Comparison of ENCODE assay signal across 1 cellular context in the genomic region with DNA sequence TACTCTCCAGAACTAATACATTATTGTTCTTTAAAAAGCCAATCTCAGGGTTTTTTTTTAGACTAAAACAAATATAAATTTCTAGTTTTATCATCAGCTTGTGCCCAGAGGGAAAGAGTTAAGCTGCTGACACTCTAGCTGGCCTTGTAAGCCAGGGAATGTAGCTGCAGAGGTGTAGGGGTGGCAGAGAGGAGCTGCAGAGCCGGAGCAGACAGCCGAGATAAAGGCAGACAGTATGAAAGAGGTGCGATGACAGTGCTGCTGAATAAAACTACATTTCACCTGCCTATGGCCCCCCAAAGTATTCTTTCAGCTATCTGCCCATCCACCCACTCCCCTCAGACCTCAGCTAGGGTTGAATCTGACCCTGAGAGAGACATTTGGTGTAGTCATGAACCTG.
TF ChIP-seq lines count a peak whose summit lies in the region.

No MANE protein-coding gene starts in this region.

TF ChIP-seq in GM23338, 12 proteins besides CTCF, POLR2A, EP300 and RAD21 (continued from another document):
- TF ChIP-seq, protein P1, sequence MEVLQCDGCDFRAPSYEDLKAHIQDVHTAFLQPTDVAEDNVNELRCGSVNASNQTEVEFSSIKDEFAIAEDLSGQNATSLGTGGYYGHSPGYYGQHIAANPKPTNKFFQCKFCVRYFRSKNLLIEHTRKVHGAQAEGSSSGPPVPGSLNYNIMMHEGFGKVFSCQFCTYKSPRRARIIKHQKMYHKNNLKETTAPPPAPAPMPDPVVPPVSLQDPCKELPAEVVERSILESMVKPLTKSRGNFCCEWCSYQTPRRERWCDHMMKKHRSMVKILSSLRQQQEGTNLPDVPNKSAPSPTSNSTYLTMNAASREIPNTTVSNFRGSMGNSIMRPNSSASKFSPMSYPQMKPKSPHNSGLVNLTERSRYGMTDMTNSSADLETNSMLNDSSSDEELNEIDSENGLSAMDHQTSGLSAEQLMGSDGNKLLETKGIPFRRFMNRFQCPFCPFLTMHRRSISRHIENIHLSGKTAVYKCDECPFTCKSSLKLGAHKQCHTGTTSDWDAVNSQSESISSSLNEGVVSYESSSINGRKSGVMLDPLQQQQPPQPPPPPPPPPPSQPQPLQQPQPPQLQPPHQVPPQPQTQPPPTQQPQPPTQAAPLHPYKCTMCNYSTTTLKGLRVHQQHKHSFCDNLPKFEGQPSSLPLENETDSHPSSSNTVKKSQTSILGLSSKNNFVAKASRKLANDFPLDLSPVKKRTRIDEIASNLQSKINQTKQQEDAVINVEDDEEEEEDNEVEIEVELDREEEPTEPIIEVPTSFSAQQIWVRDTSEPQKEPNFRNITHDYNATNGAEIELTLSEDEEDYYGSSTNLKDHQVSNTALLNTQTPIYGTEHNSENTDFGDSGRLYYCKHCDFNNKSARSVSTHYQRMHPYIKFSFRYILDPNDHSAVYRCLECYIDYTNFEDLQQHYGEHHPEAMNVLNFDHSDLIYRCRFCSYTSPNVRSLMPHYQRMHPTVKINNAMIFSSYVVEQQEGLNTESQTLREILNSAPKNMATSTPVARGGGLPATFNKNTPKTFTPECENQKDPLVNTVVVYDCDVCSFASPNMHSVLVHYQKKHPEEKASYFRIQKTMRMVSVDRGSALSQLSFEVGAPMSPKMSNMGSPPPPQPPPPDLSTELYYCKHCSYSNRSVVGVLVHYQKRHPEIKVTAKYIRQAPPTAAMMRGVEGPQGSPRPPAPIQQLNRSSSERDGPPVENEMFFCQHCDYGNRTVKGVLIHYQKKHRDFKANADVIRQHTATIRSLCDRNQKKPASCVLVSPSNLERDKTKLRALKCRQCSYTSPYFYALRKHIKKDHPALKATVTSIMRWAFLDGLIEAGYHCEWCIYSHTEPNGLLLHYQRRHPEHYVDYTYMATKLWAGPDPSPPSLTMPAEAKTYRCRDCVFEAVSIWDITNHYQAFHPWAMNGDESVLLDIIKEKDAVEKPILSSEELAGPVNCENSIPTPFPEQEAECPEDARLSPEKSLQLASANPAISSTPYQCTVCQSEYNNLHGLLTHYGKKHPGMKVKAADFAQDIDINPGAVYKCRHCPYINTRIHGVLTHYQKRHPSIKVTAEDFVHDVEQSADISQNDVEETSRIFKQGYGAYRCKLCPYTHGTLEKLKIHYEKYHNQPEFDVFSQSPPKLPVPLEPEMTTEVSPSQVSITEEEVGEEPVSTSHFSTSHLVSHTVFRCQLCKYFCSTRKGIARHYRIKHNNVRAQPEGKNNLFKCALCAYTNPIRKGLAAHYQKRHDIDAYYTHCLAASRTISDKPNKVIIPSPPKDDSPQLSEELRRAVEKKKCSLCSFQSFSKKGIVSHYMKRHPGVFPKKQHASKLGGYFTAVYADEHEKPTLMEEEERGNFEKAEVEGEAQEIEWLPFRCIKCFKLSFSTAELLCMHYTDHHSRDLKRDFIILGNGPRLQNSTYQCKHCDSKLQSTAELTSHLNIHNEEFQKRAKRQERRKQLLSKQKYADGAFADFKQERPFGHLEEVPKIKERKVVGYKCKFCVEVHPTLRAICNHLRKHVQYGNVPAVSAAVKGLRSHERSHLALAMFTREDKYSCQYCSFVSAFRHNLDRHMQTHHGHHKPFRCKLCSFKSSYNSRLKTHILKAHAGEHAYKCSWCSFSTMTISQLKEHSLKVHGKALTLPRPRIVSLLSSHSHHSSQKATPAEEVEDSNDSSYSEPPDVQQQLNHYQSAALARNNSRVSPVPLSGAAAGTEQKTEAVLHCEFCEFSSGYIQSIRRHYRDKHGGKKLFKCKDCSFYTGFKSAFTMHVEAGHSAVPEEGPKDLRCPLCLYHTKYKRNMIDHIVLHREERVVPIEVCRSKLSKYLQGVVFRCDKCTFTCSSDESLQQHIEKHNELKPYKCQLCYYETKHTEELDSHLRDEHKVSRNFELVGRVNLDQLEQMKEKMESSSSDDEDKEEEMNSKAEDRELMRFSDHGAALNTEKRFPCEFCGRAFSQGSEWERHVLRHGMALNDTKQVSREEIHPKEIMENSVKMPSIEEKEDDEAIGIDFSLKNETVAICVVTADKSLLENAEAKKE (CRISPR knock-in tag; IDR thresholded peaks at IDR 0.05) = no peak
- TF ChIP-seq EZH2phosphoT487 (IDR thresholded peaks at IDR 0.05; ENCODE audit: unreplicated experiment) (no peak), ZNF114 (CRISPR knock-in tag; IDR thresholded peaks at IDR 0.05) (no peak), JUNB (IDR thresholded peaks at IDR 0.05; ENCODE audit: unreplicated experiment) (no peak), CREB1 (CRISPR knock-in tag; IDR thresholded peaks at IDR 0.05; ENCODE audit: low read depth) (no peak), NANOG (IDR thresholded peaks at IDR 0.05; ENCODE audit: borderline replicate concordance) (no peak), STAT1 (IDR thresholded peaks at IDR 0.05; ENCODE audit: unreplicated experiment) (no peak), EZH2 (IDR thresholded peaks at IDR 0.05; ENCODE audit: low read depth, unreplicated experiment) (no peak)
- TF ChIP-seq, protein P2, sequence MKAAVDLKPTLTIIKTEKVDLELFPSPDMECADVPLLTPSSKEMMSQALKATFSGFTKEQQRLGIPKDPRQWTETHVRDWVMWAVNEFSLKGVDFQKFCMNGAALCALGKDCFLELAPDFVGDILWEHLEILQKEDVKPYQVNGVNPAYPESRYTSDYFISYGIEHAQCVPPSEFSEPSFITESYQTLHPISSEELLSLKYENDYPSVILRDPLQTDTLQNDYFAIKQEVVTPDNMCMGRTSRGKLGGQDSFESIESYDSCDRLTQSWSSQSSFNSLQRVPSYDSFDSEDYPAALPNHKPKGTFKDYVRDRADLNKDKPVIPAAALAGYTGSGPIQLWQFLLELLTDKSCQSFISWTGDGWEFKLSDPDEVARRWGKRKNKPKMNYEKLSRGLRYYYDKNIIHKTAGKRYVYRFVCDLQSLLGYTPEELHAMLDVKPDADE (IDR thresholded peaks at IDR 0.05) = no peak
